ENCODE assay signal across 9 cellular contexts in the genomic region with DNA sequence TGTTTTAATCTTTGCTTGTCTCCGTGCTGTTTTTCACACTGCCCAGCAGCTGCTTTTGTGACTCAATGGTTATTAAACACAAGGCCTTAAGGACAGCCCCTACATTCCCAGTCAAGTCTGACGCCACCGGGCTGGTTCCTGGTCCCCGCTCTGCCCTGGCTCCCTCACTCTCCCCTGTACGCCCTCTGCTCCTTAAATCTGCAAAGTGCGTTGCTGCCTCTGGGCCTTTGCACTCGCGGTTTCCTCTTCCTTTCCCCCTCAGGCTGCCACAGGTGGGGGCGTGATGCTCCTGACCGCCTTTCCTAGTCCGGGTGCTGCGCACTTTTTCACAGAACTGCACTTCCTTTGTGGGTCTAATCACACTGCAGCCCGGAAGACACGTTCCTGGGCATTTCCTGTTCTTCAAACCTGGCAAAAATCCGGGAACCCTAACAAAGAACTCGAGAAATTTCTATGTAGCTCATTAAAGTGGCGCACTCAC. TPM values are rescaled to one million over a fixed set of nuclear protein-coding genes. Genes with fewer than 3 reads are reported as not detected.
A peak's percentile ranks its signal among the peaks of the same experiment; 100 is the strongest.
DNase-seq lines count a peak whose midpoint lies in the region; ATAC-seq and TF ChIP-seq lines count a peak whose summit lies in the region.
"Had no signal": no experiment of that assay in that cellular context is flagged by ENCODE, and none has a peak within 500 bp of the region (broad histone marks: within the 10 kb centered on the region; RNA-seq: fewer than 3 reads in every experiment).

No MANE protein-coding gene starts in this region.

- H3K27ac ChIP-seq in subcutaneous abdominal adipose tissue (ENCODE audit: low read depth, low read length) (peak overlapping the region; percentile 35), MM.1S (ENCODE audit: low read length) (no peak overlapping the region)

- H3K4me3 Mint-ChIP-seq in activated naive CD8-positive, alpha-beta T cell treated with anti-CD3 and anti-CD28 coated beads for 36 hours, result peak overlapping the region; percentile 40
- H3K4me3 Mint-ChIP-seq: nephron; stimulated activated naive B cell treated with anti-CD40 and anti-IgM and Interleukin-4, amounts not matched to agents 10 μg/mL and 1 μg/mL and 100 μg/mL, for 72 hours had no signal

- H3K9me2 ChIP-seq in MM.1S (replicated peaks; ENCODE audit: insufficient read depth, low read length), result no peaks in the 10 kb centered on the region

- H3K36me3 Mint-ChIP-seq in activated naive CD8-positive, alpha-beta T cell treated with anti-CD3 and anti-CD28 coated beads for 36 hours, result peaks cover 54% of the 10 kb centered on the region

- H3K27ac Mint-ChIP-seq in activated naive CD8-positive, alpha-beta T cell treated with anti-CD3 and anti-CD28 coated beads for 36 hours, result peak overlapping the region; percentile 88
- H3K27ac Mint-ChIP-seq: stimulated activated naive B cell treated with anti-CD40 and anti-IgM and Interleukin-4, amounts not matched to agents 10 μg/mL and 1 μg/mL and 100 μg/mL, for 72 hours had no signal

- H3K4me2 ChIP-seq in MM.1S (ENCODE audit: low read depth, low read length), result no peak overlapping the region

- no peaks in the 10 kb centered on the region for H3K79me2 ChIP-seq in MM.1S (ENCODE audit: low read length)

- no peak overlapping the region for H3K4me3 ChIP-seq in subcutaneous abdominal adipose tissue (ENCODE audit: low read depth in 1 of 5, low read length in 5 of 5)
- no peak overlapping the region for H3K4me3 ChIP-seq in MM.1S (ENCODE audit: low read length)

- H3K9ac ChIP-seq in subcutaneous abdominal adipose tissue (ENCODE audit: low read length in 5 of 5), result peak overlapping the region in 1 of 5 donors; percentile 39
- H3K9ac ChIP-seq in MM.1S (ENCODE audit: low read length), result no peak overlapping the region

- peaks cover 4% of the 10 kb centered on the region for H3K9me3 Mint-ChIP-seq in activated naive CD8-positive, alpha-beta T cell treated with anti-CD3 and anti-CD28 coated beads for 36 hours
- H3K9me3 Mint-ChIP-seq: nephron; stimulated activated naive B cell treated with anti-CD40 and anti-IgM and Interleukin-4, amounts not matched to agents 10 μg/mL and 1 μg/mL and 100 μg/mL, for 72 hours had no signal

- no peaks in the 10 kb centered on the region for H4K20me1 ChIP-seq in MM.1S (ENCODE audit: insufficient read depth, low read length)

- H3K9me3 ChIP-seq in subcutaneous abdominal adipose tissue (ENCODE audit: control insufficient read depth in 5 of 5, low read length in 5 of 5) (no peaks in the 10 kb centered on the region), MM.1S (replicated peaks; ENCODE audit: insufficient read depth, low read length) (no peaks in the 10 kb centered on the region)

- H3K27me3 ChIP-seq in subcutaneous abdominal adipose tissue (ENCODE audit: control insufficient read depth in 5 of 5, insufficient read depth in 4 of 5, low read length in 5 of 5) (no peaks in the 10 kb centered on the region), MM.1S (replicated peaks; ENCODE audit: insufficient read depth, low read length) (no peaks in the 10 kb centered on the region)

- peak; percentile 15 for ATAC-seq in left lobe of liver

- TF ChIP-seq CTCF in MM.1S (IDR thresholded peaks at IDR 0.05; ENCODE audit: low read length), result no peak

- H3K4me1 ChIP-seq in subcutaneous abdominal adipose tissue (ENCODE audit: control insufficient read depth in 5 of 5, insufficient read depth in 5 of 5, low read length in 5 of 5) (peaks cover 0 to 35% (median 5%) of the 10 kb centered on the region in 5 donors), MM.1S (ENCODE audit: low read length) (no peaks in the 10 kb centered on the region)

- no peaks in the 10 kb centered on the region for H3F3A ChIP-seq in MM.1S (ENCODE audit: insufficient read depth, low read length)

- H3K4me1 Mint-ChIP-seq in activated naive CD8-positive, alpha-beta T cell treated with anti-CD3 and anti-CD28 coated beads for 36 hours, result peaks cover 66% of the 10 kb centered on the region
- H3K4me1 Mint-ChIP-seq: nephron had no signal

- H3K36me3 ChIP-seq in subcutaneous abdominal adipose tissue (ENCODE audit: control insufficient read depth in 5 of 5, insufficient read depth in 5 of 5, low read length in 5 of 5) (peaks cover 3 to 52% (median 44%) of the 10 kb centered on the region in 5 donors), MM.1S (replicated peaks; ENCODE audit: insufficient read depth, low read length) (no peaks in the 10 kb centered on the region)

- H3K27me3 Mint-ChIP-seq in activated naive CD8-positive, alpha-beta T cell treated with anti-CD3 and anti-CD28 coated beads for 36 hours, result no peaks in the 10 kb centered on the region
- H3K27me3 Mint-ChIP-seq: stimulated activated naive B cell treated with anti-CD40 and anti-IgM and Interleukin-4, amounts not matched to agents 10 μg/mL and 1 μg/mL and 100 μg/mL, for 72 hours had no signal

- DNase-seq in T-helper 2 cell (peak in 3 of 5 experiments; percentile 41 to 76 (median 61)), left lobe of liver (ENCODE audit: low spot score) (no peak), MM.1S (no peak), NCI-H1092 (lab: John Stamatoyannopoulos, UW) (no peak), mucosa of gallbladder (ENCODE audit: low spot score) (no peak)
- DNase-seq in activated naive CD8-positive, alpha-beta T cell treated with anti-CD3 and anti-CD28 coated beads for 36 hours, result peak; percentile 58
- DNase-seq: stimulated activated naive B cell treated with anti-CD40 and anti-IgM and Interleukin-4, amounts not matched to agents 10 μg/mL and 1 μg/mL and 100 μg/mL, for 72 hours had no signal

- H2AFZ ChIP-seq in MM.1S (ENCODE audit: low read length), result no peak overlapping the region

RNA-seq across cellular contexts. Expression of gene NOSIP, which starts 25.6 kb away (rescaled TPM):
- 10 to 100 TPM; 61.4 to 69.5 TPM for total RNA-seq in activated naive CD8-positive, alpha-beta T cell treated with anti-CD3 and anti-CD28 coated beads for 36 hours
- total RNA-seq in left lobe of liver (29.1 TPM), mucosa of gallbladder (56.3 TPM)

RNA-seq across cellular contexts. Expression of gene PRRG2, which starts 26.4 kb away (rescaled TPM):
- 1 to 10 TPM; 1.5 to 1.6 TPM for total RNA-seq in activated naive CD8-positive, alpha-beta T cell treated with anti-CD3 and anti-CD28 coated beads for 36 hours
- total RNA-seq in left lobe of liver (8.5 TPM), mucosa of gallbladder (18.2 TPM)

RNA-seq across cellular contexts. Expression of gene RCN3, which starts 26.9 kb away (rescaled TPM):
- total RNA-seq in activated naive CD8-positive, alpha-beta T cell treated with anti-CD3 and anti-CD28 coated beads for 36 hours, result 1 to 10 TPM; 3.6 to 4.3 TPM
- total RNA-seq in left lobe of liver, result 22.8 TPM
- 42.8 TPM for total RNA-seq in mucosa of gallbladder

RNA-seq across cellular contexts. Expression of gene PRR12, which starts 36.2 kb away (rescaled TPM):
- 10 to 100 TPM; 16.0 to 17.8 TPM for total RNA-seq in activated naive CD8-positive, alpha-beta T cell treated with anti-CD3 and anti-CD28 coated beads for 36 hours
- total RNA-seq in left lobe of liver, result 10.5 TPM
- 42.7 TPM for total RNA-seq in mucosa of gallbladder

RNA-seq across cellular contexts. Expression of gene FCGRT, which starts 42.3 kb away (rescaled TPM):
- 10 to 100 TPM; 11.5 to 12.2 TPM for total RNA-seq in activated naive CD8-positive, alpha-beta T cell treated with anti-CD3 and anti-CD28 coated beads for 36 hours
- 262 TPM for total RNA-seq in left lobe of liver
- total RNA-seq in mucosa of gallbladder, result 320 TPM

Comparison
In these comparisons a context has a peak if more than half of its experiments do, and no peak if none do; other contexts are left out.
1. DNase-seq: peak in T-helper 2 cell (3 of 5) and activated naive CD8-positive, alpha-beta T cell treated with anti-CD3 and anti-CD28 coated beads for 36 hours (single experiment); none in left lobe of liver (single experiment), MM.1S (single experiment), NCI-H1092 (single experiment) and mucosa of gallbladder (single experiment).